Comparison of ENCODE assay signal across 15 cellular contexts in genomic region chr7:47653550-47654351, GRCh38.
DNase-seq lines count a peak whose midpoint lies in the region; ATAC-seq, FAIRE-seq and TF ChIP-seq lines count a peak whose summit lies in the region.
"Had no signal": no experiment of that assay in that cellular context is flagged by ENCODE, and none has a peak within 500 bp of the region (broad histone marks: within the 10 kb centered on the region; RNA-seq: fewer than 3 reads in every experiment).

No MANE protein-coding gene starts in this region.

- CTCF ChIA-PET in A549 (lab: Yijun Ruan, JAX): interaction anchor here (0.9 to 1.5 kb wide), 4 partner anchors 11 to 165 kb away, joined by 3 to 6 read pairs (median 4); no protein-coding TSS in a partner anchor

- DNase-seq in A549 (ENCODE audit: low read depth in 1 of 2, low spot score in 1 of 2): peak; percentile 51 to 67
- DNase-seq in HK-2 (ENCODE audit: unreplicated experiment): peak; percentile 59
- DNase-seq in astrocyte of the spinal cord (ENCODE audit: low read depth, low spot score): peak; percentile 67
- DNase-seq in mesothelial cell of epicardium (ENCODE audit: low spot score in 2 of 2, unreplicated experiment in 2 of 2): no peak
- no peak for DNase-seq in islet precursor cell
- DNase-seq: activated CD8-positive, alpha-beta memory T cell treated with anti-CD3 and anti-CD28 coated beads, Interleukin-2, amount 50 U/mL, for 4 hours; effector CD8-positive, alpha-beta T cell; MV-4-11; NCI-H446; trophoblast cell had no signal

- FAIRE-seq in A549 (lab: Jason Lieb, UNC): peak; percentile 90
- FAIRE-seq: G401.6 had no signal

- POLR2A ChIA-PET in A549 (lab: Yijun Ruan, JAX): interaction anchor here (1.0 to 2.5 kb wide), 3 partner anchors 64 to 110 kb away, joined by 3 to 7 read pairs (median 3); no protein-coding TSS in a partner anchor

- no peaks in the 10 kb centered on the region for H3K27me3 Mint-ChIP-seq in mesothelial cell of epicardium (ENCODE audit: low read depth)

- no peak for TF ChIP-seq EP300 in A549 (IDR thresholded peaks at IDR 0.05)

- in situ Hi-C loops in astrocyte of the spinal cord (cut with HindIII; ENCODE audit: low sequenced_read_pairs): no loop called here

- H3K4me3 Mint-ChIP-seq in mesothelial cell of epicardium: no peak overlapping the region

- ATAC-seq in A549: peak in 1 of 2 experiments; percentile 12; a peak in 3 of 6 replicates
- no peak for ATAC-seq in HG03469 (IDR thresholded peaks at IDR 0.05; ENCODE audit: unreplicated experiment)
- ATAC-seq in GM18511 (IDR thresholded peaks at IDR 0.05; ENCODE audit: unreplicated experiment): no peak
- no peak for ATAC-seq in GM19397 (IDR thresholded peaks at IDR 0.05; ENCODE audit: unreplicated experiment)

- H3K27ac Mint-ChIP-seq in mesothelial cell of epicardium: peak overlapping the region; percentile 88

- H3K4me1 Mint-ChIP-seq in mesothelial cell of epicardium: peaks cover 56% of the 10 kb centered on the region

- peak overlapping the region; percentile 60 for H3K4me2 ChIP-seq in A549

- no peaks in the 10 kb centered on the region for H3K9me3 ChIP-seq in A549

- peak overlapping the region; percentile 91 to 96 for H3K27ac ChIP-seq in A549
- H3K27ac ChIP-seq: RWPE1 had no signal

- no peak for TF ChIP-seq POLR2A in A549 (IDR thresholded peaks at IDR 0.05; ENCODE audit: low read length)

- WGBS in A549 (ENCODE audit: missing lambda C conversion rate): 17% methylated on average over 12 of the region's 12 CpGs

- H3K4me1 ChIP-seq in A549: peaks cover 63% of the 10 kb centered on the region

- TF ChIP-seq RAD21 in A549 (conservative IDR thresholded peaks at IDR 0.05 in 1 of 2, IDR thresholded peaks at IDR 0.05 in 1 of 2): no peak

- no peak for TF ChIP-seq CTCF in A549 (IDR thresholded peaks at IDR 0.05)
- TF ChIP-seq CTCF in astrocyte of the spinal cord (IDR thresholded peaks at IDR 0.05; ENCODE audit: low read depth, low read length): peak; percentile 13
- TF ChIP-seq CTCF in mesothelial cell of epicardium (IDR thresholded peaks at IDR 0.05; ENCODE audit: unreplicated experiment): no peak

- H3K36me3 Mint-ChIP-seq in mesothelial cell of epicardium: no peaks in the 10 kb centered on the region

- H3K9me3 Mint-ChIP-seq in mesothelial cell of epicardium: no peaks in the 10 kb centered on the region

- H3K4me3 ChIP-seq in A549: no peak overlapping the region
- H3K4me3 ChIP-seq in astrocyte of the spinal cord (ENCODE audit: low read depth, low read length): no peak overlapping the region

TF ChIP-seq in A549, 52 proteins besides CTCF, POLR2A, EP300 and RAD21:
- TF ChIP-seq ATOH8 (CRISPR knock-in tag; IDR thresholded peaks at IDR 0.05; ENCODE audit: low read depth): peak; percentile 11; the same call in 1 of the 2 replicates
- TF ChIP-seq BCL3 (IDR thresholded peaks at IDR 0.05): no peak
- no peak for TF ChIP-seq CHD4 (IDR thresholded peaks at IDR 0.05; ENCODE audit: borderline replicate concordance)
- no peak for TF ChIP-seq E2F6 (IDR thresholded peaks at IDR 0.05; ENCODE audit: borderline replicate concordance, low read depth)
- 0 out of 5 replicates have a peak, but pooled peaks of 1 of the 2 experiments have one; percentile 35 for TF ChIP-seq JUN (IDR thresholded peaks at IDR 0.05)
- TF ChIP-seq JUNB (IDR thresholded peaks at IDR 0.05): peak; percentile 45; the same call in 1 of the 2 replicates
- TF ChIP-seq HOXB13 (CRISPR knock-in tag; IDR thresholded peaks at IDR 0.05; ENCODE audit: low read depth): peak; percentile 50; the same call in 1 of the 2 replicates
- no peak for TF ChIP-seq FOSB (CRISPR knock-in tag; IDR thresholded peaks at IDR 0.05)
- TF ChIP-seq FOSL2 (IDR thresholded peaks at IDR 0.05): no peak
- peak; percentile 41; the same call in 1 of the 2 replicates for TF ChIP-seq FOSL2 (CRISPR knock-in tag; IDR thresholded peaks at IDR 0.05)
- no peak for TF ChIP-seq REST (IDR thresholded peaks at IDR 0.05)
- no peak for TF ChIP-seq SREBF2 (IDR thresholded peaks at IDR 0.05)
- TF ChIP-seq HOXA7 (CRISPR knock-in tag; IDR thresholded peaks at IDR 0.05): 0 out of 2 replicates have a peak, but pooled peaks have one; percentile 42
- TF ChIP-seq RARB (CRISPR knock-in tag; IDR thresholded peaks at IDR 0.05): peak; percentile 23; the same call in 1 of the 2 replicates
- no peak for TF ChIP-seq RCOR1 (IDR thresholded peaks at IDR 0.05; ENCODE audit: low read depth, low read length)
- peak; percentile 76 for TF ChIP-seq EHF (CRISPR knock-in tag; IDR thresholded peaks at IDR 0.05)
- TF ChIP-seq, protein P1, sequence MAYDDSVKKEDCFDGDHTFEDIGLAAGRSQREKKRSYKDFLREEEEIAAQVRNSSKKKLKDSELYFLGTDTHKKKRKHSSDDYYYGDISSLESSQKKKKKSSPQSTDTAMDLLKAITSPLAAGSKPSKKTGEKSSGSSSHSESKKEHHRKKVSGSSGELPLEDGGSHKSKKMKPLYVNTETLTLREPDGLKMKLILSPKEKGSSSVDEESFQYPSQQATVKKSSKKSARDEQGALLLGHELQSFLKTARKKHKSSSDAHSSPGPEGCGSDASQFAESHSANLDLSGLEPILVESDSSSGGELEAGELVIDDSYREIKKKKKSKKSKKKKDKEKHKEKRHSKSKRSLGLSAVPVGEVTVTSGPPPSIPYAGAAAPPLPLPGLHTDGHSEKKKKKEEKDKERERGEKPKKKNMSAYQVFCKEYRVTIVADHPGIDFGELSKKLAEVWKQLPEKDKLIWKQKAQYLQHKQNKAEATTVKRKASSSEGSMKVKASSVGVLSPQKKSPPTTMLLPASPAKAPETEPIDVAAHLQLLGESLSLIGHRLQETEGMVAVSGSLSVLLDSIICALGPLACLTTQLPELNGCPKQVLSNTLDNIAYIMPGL (CRISPR knock-in tag; IDR thresholded peaks at IDR 0.05; ENCODE audit: borderline replicate concordance): no peak
- TF ChIP-seq MYC (IDR thresholded peaks at IDR 0.05; ENCODE audit: borderline replicate concordance, low read length): no peak
- peak; percentile 13; the same call in 1 of the 3 replicates for TF ChIP-seq SMC3 (IDR thresholded peaks at IDR 0.05)
- TF ChIP-seq GATA3 (IDR thresholded peaks at IDR 0.05; ENCODE audit: borderline replicate concordance): peak; percentile 53; the same call in 1 of the 2 replicates

Comparison
In these comparisons a context has a peak if more than half of its experiments do, and no peak if none do; other contexts are left out.
1. DNase-seq: peak in A549 (2 of 2), HK-2 (single experiment) and astrocyte of the spinal cord (single experiment); none in mesothelial cell of epicardium (0 of 2) and islet precursor cell (single experiment).